In the genomic region with DNA sequence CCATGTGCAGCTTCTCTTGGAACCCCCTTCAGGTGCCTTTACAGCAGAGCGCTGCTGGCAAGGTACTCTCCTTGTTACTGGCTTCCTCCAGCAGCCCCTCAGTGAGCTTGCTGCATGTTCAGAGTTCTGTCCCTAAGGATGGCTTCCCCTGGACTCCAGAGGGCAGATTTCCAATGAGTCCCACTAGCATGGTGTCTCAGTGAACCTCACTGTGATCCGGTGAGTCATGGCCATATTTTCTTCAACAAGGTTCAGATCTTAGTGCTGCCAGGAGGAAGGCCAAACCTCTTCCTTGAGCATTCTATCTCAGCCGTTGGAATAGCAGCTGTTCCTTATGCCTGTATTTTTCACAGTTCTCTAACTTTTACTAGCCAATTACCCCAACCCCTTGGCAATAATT, we compare ENCODE assay signal across 1 cellular context.
TF ChIP-seq lines count a peak whose summit lies in the region.

No MANE protein-coding gene starts in this region.

TF ChIP-seq in SK-N-SH treated with all-trans-retinoic acid at 6 μM for 48 hours, 23 proteins besides CTCF, POLR2A, EP300 and RAD21 (continued from another document):
- TF ChIP-seq POU6F1 (CRISPR knock-in tag; IDR thresholded peaks at IDR 0.05; ENCODE audit: borderline replicate concordance, low read depth) = no peak
- no peak for TF ChIP-seq CSDC2 (CRISPR knock-in tag; IDR thresholded peaks at IDR 0.05)
- TF ChIP-seq, protein P1, sequence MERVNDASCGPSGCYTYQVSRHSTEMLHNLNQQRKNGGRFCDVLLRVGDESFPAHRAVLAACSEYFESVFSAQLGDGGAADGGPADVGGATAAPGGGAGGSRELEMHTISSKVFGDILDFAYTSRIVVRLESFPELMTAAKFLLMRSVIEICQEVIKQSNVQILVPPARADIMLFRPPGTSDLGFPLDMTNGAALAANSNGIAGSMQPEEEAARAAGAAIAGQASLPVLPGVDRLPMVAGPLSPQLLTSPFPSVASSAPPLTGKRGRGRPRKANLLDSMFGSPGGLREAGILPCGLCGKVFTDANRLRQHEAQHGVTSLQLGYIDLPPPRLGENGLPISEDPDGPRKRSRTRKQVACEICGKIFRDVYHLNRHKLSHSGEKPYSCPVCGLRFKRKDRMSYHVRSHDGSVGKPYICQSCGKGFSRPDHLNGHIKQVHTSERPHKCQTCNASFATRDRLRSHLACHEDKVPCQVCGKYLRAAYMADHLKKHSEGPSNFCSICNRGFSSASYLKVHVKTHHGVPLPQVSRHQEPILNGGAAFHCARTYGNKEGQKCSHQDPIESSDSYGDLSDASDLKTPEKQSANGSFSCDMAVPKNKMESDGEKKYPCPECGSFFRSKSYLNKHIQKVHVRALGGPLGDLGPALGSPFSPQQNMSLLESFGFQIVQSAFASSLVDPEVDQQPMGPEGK (CRISPR knock-in tag; IDR thresholded peaks at IDR 0.05; ENCODE audit: borderline replicate concordance) = no peak
- TF ChIP-seq OSR1 (CRISPR knock-in tag; IDR thresholded peaks at IDR 0.05) = no peak
- TF ChIP-seq SNAI2 (CRISPR knock-in tag; IDR thresholded peaks at IDR 0.05) = no peak
- no peak for TF ChIP-seq TOX (CRISPR knock-in tag; IDR thresholded peaks at IDR 0.05; ENCODE audit: borderline replicate concordance)
- no peak for TF ChIP-seq BACH2 (CRISPR knock-in tag; IDR thresholded peaks at IDR 0.05; ENCODE audit: borderline replicate concordance)
- TF ChIP-seq ZC3H10 (CRISPR knock-in tag; IDR thresholded peaks at IDR 0.05) = no peak
- TF ChIP-seq ZNF70 (CRISPR knock-in tag; IDR thresholded peaks at IDR 0.05) = no peak
- TF ChIP-seq ZFP30 (CRISPR knock-in tag; IDR thresholded peaks at IDR 0.05) = no peak
- TF ChIP-seq, protein P2, sequence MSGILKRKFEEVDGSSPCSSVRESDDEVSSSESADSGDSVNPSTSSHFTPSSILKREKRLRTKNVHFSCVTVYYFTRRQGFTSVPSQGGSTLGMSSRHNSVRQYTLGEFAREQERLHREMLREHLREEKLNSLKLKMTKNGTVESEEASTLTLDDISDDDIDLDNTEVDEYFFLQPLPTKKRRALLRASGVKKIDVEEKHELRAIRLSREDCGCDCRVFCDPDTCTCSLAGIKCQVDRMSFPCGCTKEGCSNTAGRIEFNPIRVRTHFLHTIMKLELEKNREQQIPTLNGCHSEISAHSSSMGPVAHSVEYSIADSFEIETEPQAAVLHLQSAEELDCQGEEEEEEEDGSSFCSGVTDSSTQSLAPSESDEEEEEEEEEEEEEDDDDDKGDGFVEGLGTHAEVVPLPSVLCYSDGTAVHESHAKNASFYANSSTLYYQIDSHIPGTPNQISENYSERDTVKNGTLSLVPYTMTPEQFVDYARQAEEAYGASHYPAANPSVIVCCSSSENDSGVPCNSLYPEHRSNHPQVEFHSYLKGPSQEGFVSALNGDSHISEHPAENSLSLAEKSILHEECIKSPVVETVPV (CRISPR knock-in tag; IDR thresholded peaks at IDR 0.05) = no peak
- TF ChIP-seq ZFP3 (CRISPR knock-in tag; IDR thresholded peaks at IDR 0.05) = no peak
